ENCODE assay signal across 9 cellular contexts in the genomic region with DNA sequence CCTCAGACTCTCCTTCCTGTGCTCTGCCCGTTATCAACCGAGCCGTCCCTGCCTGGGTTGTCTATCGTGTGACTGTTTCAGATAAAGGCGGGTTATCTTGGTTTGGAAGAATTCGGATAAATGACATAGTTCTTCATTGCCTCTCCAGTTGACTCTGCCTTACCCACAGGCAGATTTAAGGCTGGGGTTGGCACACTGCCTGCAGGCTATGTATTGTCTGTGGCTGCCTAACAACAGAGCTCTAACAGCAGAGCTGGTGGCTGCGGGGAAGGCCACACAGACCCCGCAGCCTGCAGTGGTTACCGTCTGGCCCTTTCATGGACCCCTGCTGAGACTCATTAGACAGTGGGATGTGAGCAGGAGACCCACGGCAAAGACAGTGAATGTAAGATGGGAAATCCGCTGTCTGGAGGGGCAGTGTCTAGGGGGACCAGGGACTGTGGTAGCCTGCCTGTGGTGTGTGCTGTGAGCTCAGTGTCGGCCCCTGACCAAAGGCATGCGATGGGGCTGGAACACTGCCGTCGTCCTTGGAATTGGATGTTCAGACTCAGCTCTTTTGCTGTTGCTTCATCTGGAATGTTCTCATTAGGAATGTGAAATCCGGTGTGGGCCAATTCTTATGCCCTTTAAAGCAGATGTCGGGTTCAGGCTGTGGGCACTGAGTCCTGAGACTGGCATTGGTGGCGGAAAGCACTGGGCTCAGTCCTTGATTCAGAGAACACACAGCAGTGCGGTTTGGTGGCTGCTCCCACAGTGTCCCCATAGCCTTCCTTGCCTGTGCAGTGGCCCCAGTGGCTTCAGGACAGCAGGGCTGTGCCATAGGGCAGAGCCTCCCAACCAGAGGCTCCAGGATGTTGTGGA. TPM values are rescaled to one million over a fixed set of nuclear protein-coding genes. Genes with fewer than 3 reads are reported as not detected.
DNase-seq lines count a peak whose midpoint lies in the region; ATAC-seq, FAIRE-seq and TF ChIP-seq lines count a peak whose summit lies in the region.
"Had no signal": no experiment of that assay in that cellular context is flagged by ENCODE, and none has a peak within 500 bp of the region (broad histone marks: within the 10 kb centered on the region; RNA-seq: fewer than 3 reads in every experiment).

No MANE protein-coding gene starts in this region.

- no peak overlapping the region for H3K27ac Mint-ChIP-seq in glutamatergic neuron (ENCODE audit: unreplicated experiment)

- no peak overlapping the region for H3K9ac ChIP-seq in liver (ENCODE audit: low read depth in 1 of 2, low read length in 2 of 2)
- no peak overlapping the region for H3K9ac ChIP-seq in HepG2 (ENCODE audit: insufficient read depth, low read depth, low read length)

- H3K27me3 ChIP-seq in liver (ENCODE audit: control insufficient read depth in 4 of 4, insufficient read depth in 4 of 4, low read length in 3 of 4) (no peaks in the 10 kb centered on the region), HepG2 (ENCODE audit: control insufficient read depth in 1 of 2, insufficient read depth in 2 of 2, low read length in 2 of 2) (peaks cover 0 to 1% of the 10 kb centered on the region in 2 experiments; a peak in 2 of 5 replicates)

- WGBS in liver = 75% methylated on average over 19 of the region's 19 CpGs
- WGBS in HepG2 (ENCODE audit: low lambda C conversion rate) = 71% methylated on average over 19 of the region's 19 CpGs
- 78 to 84% methylated on average over 14 to 19 of the region's 19 CpGs for WGBS in mesodermal cell (ENCODE audit: insufficient coverage in 2 of 2), 2 experiments

- H3K4me3 ChIP-seq in liver (ENCODE audit: low read depth in 1 of 3, low read length in 3 of 3) (no peak overlapping the region), HepG2 (replicated peaks in 1 of 3; ENCODE audit: insufficient read depth in 1 of 3, low read depth in 2 of 3, low read length in 3 of 3) (no peak overlapping the region), coronary artery (peak overlapping the region; percentile 49), mesodermal cell (ENCODE audit: extremely low read depth, insufficient read depth, low read length, poor library complexity, severe bottlenecking) (no peak overlapping the region)

- peak overlapping the region in 1 of 2 donors; percentile 56 for H3K27ac ChIP-seq in liver (ENCODE audit: low read depth in 1 of 2, low read length in 2 of 2)
- H3K27ac ChIP-seq in HepG2 (ENCODE audit: extremely low read length, insufficient read depth, low read length) = no peak overlapping the region
- peak overlapping the region; percentile 92 to 96 for H3K27ac ChIP-seq in coronary artery
- H3K27ac ChIP-seq in mesodermal cell (ENCODE audit: low read depth, low read length, severe bottlenecking) = peak overlapping the region; percentile 69

- no peak overlapping the region for H3K4me3 Mint-ChIP-seq in glutamatergic neuron (ENCODE audit: unreplicated experiment)

- DNase-seq in HepG2 (ENCODE audit: low spot score) = no peak
- DNase-seq in coronary artery (ENCODE audit: low spot score) = peak; percentile 96
- DNase-seq in NCI-H526 (lab: John Stamatoyannopoulos, UW) = no peak
- no peak for DNase-seq in kidney tubule cell (ENCODE audit: low spot score)
- DNase-seq in glutamatergic neuron = no peak

- intact Hi-C loops in HepG2 (cut with micrococcal nuclease; ENCODE audit: unreplicated experiment) = no loop called here

- no peaks in the 10 kb centered on the region for H3K79me2 ChIP-seq in HepG2 (ENCODE audit: insufficient read depth, low read length)

- H3K9me3 ChIP-seq in liver (ENCODE audit: control insufficient read depth in 4 of 4, low read length in 3 of 4) (peaks cover 1 to 3% (median 3%) of the 10 kb centered on the region in 4 donors), HepG2 (ENCODE audit: low read length) (peaks cover 8% of the 10 kb centered on the region), mesodermal cell (ENCODE audit: control insufficient read depth, low read length) (peaks cover 10% of the 10 kb centered on the region)

- peaks cover 2% of the 10 kb centered on the region for H3K27me3 Mint-ChIP-seq in glutamatergic neuron (ENCODE audit: unreplicated experiment)

- peaks cover 23% of the 10 kb centered on the region for H3K4me1 Mint-ChIP-seq in glutamatergic neuron (ENCODE audit: low read depth, unreplicated experiment)

- no TSS peak for BruUV-seq in HepG2 (replicated peaks; lab: Mats Ljungman, UMichigan)

- CTCF ChIA-PET in HepG2 (lab: Yijun Ruan, JAX; ENCODE audit: low intra/inter-chr PET ratio, low total read pairs) = no interaction called here

- H3K4me1 ChIP-seq in liver (ENCODE audit: control insufficient read depth in 4 of 4, insufficient read depth in 4 of 4, low read length in 3 of 4) = peaks cover 0 to 4% (median 0%) of the 10 kb centered on the region in 4 donors
- H3K4me1 ChIP-seq in HepG2 (ENCODE audit: insufficient read depth, low read length) = no peaks in the 10 kb centered on the region
- peaks cover 28% of the 10 kb centered on the region for H3K4me1 ChIP-seq in mesodermal cell (ENCODE audit: control insufficient read depth, insufficient read depth, low read length, poor library complexity, severe bottlenecking)

- H2AFZ ChIP-seq in HepG2 (ENCODE audit: low read length) = no peak overlapping the region

- TF ChIP-seq RAD21 in liver (IDR thresholded peaks at IDR 0.05) = no peak
- TF ChIP-seq RAD21 in HepG2 (CRISPR knock-in tag; IDR thresholded peaks at IDR 0.05) = no peak

- H3K36me3 ChIP-seq in liver (ENCODE audit: control insufficient read depth in 4 of 4, insufficient read depth in 3 of 4, low read depth in 1 of 4, low read length in 3 of 4) = no peaks in the 10 kb centered on the region
- H3K36me3 ChIP-seq in HepG2 (replicated peaks in 1 of 2; ENCODE audit: control insufficient read depth in 1 of 2, insufficient read depth in 2 of 2, low read length in 2 of 2) = no peaks in the 10 kb centered on the region
- H3K36me3 ChIP-seq in mesodermal cell (ENCODE audit: control insufficient read depth, insufficient read depth, low read length) = no peaks in the 10 kb centered on the region

- no peak for FAIRE-seq in HepG2 (lab: Jason Lieb, UNC)
- FAIRE-seq: colon had no signal

- in situ Hi-C loops in HepG2 (cut with HindIII; ENCODE audit: extremely low pct_ligation_motif_present, low pct_unique_long_range_greater_than_20kb) = no loop called here

- peaks cover 4% of the 10 kb centered on the region for H3K9me3 Mint-ChIP-seq in glutamatergic neuron (ENCODE audit: unreplicated experiment)

- POLR2A ChIA-PET in HepG2 (lab: Yijun Ruan, JAX) = no interaction called here

- TF ChIP-seq CTCF in liver (IDR thresholded peaks at IDR 0.05; ENCODE audit: low read depth, low read length, missing input control) (no peak), HepG2 (CRISPR knock-in tag; IDR thresholded peaks at IDR 0.05) (no peak), coronary artery (IDR thresholded peaks at IDR 0.05) (no peak), glutamatergic neuron (IDR thresholded peaks at IDR 0.05; ENCODE audit: partially characterized antibody, unreplicated experiment) (no peak)

- no peaks in the 10 kb centered on the region for H4K20me1 ChIP-seq in HepG2 (ENCODE audit: insufficient read depth, low read length)

- H3K36me3 Mint-ChIP-seq in glutamatergic neuron (ENCODE audit: unreplicated experiment) = peaks cover 21% of the 10 kb centered on the region

- H3K4me2 ChIP-seq in HepG2 (ENCODE audit: low read depth, low read length) = no peak overlapping the region

- no peak for TF ChIP-seq POLR2A in HepG2 (IDR thresholded peaks at IDR 0.05; ENCODE audit: insufficient read depth in 1 of 2, low read depth in 2 of 2, low read length in 2 of 2)

- no peak for ATAC-seq in HepG2
- no peak for ATAC-seq in HG03139 (IDR thresholded peaks at IDR 0.05; ENCODE audit: unreplicated experiment)

- TF ChIP-seq EP300 in HepG2 (IDR thresholded peaks at IDR 0.05; ENCODE audit: low read depth in 2 of 2, low read length in 2 of 2) (no peak), HepG2 (CRISPR knock-in tag; IDR thresholded peaks at IDR 0.05; ENCODE audit: borderline replicate concordance) (no peak)

TF ChIP-seq in liver, 16 proteins besides CTCF, POLR2A, EP300 and RAD21:
- TF ChIP-seq NR2F2 (IDR thresholded peaks at IDR 0.05) (peak; percentile 59), SP1 (IDR thresholded peaks at IDR 0.05) (no peak)

RNA-seq across cellular contexts. Expression of gene SH3RF3, which starts 44.5 kb away (rescaled TPM):
- total RNA-seq in liver (1 to 10 TPM in 1 of 2 donors, under 1 TPM in 1; 0.42 to 1.0 TPM), HepG2 (2016; rRNA removed; fragmentation: Illumina TruSeq; extraction: Trizol) (0.04 TPM in 1 of 2 replicates, not detected in the other), glutamatergic neuron (ENCODE audit: unreplicated experiment) (1.7 TPM)
- polyA plus RNA-seq in liver (under 1 TPM; 0.11 to 0.67 TPM), HepG2 (2011; rRNA removed) (0.01 TPM in 1 of 2 replicates, not detected in the other)
- not detected in 2 replicates for total RNA-seq in HepG2 (2016; cell fraction: cytosol; rRNA removed; fragmentation: Illumina TruSeq; extraction: Trizol; ENCODE audit: low read depth)
- 0.02 TPM in 1 of 2 replicates, not detected in the other for total RNA-seq in HepG2 (2016; cell fraction: insoluble cytoplasmic fraction; rRNA removed; fragmentation: Illumina TruSeq; extraction: Trizol)
- not detected in 2 replicates for total RNA-seq in HepG2 (2016; cell fraction: membrane; rRNA removed; fragmentation: Illumina TruSeq; extraction: Trizol)
- not detected in 2 replicates for total RNA-seq in HepG2 (2016; cell fraction: nucleus; rRNA removed; fragmentation: Illumina TruSeq; extraction: Trizol)
- not detected in 2 replicates for polyA plus RNA-seq in HepG2 (2011; cell fraction: cytosol; rRNA removed)
- 0.02 TPM in 1 of 2 replicates, not detected in the other for polyA plus RNA-seq in HepG2 (2011; cell fraction: nucleus; rRNA removed)
- 0.03 and 0.05 TPM in 2 replicates for polyA plus RNA-seq in HepG2 (2012)
- not detected in 2 replicates for polyA plus RNA-seq in HepG2 (2016; cell fraction: cytosol; fragmentation: Illumina TruSeq; extraction: Trizol; ENCODE audit: low read depth)
- polyA plus RNA-seq in HepG2 (2016; cell fraction: insoluble cytoplasmic fraction; fragmentation: Illumina TruSeq; extraction: Trizol; ENCODE audit: low read depth) = 0.03 TPM in 1 of 2 replicates, not detected in the other
- not detected in 2 replicates for polyA plus RNA-seq in HepG2 (2016; cell fraction: membrane; fragmentation: Illumina TruSeq; extraction: Trizol; ENCODE audit: low read depth)
- polyA plus RNA-seq in HepG2 (2016; cell fraction: nucleus; fragmentation: Illumina TruSeq; extraction: Trizol; ENCODE audit: insufficient read depth, low read depth) = not detected in 2 replicates
- polyA minus RNA-seq in HepG2 (2011; rRNA and poly(A)+ RNA removed; ENCODE audit: low replicate concordance) = 1.4 TPM in 1 of 2 replicates, not detected in the other
- polyA minus RNA-seq in HepG2 (2011; cell fraction: cytosol; rRNA and poly(A)+ RNA removed) = not detected in 2 replicates
- 0.12 and 0.13 TPM in 2 replicates for polyA minus RNA-seq in HepG2 (2011; cell fraction: nucleus; rRNA and poly(A)+ RNA removed)
- polyA plus RNA-seq in mesodermal cell (2013, experiment 1 of 2) = 2.9 TPM
- polyA plus RNA-seq in mesodermal cell (2013, experiment 2 of 2) = 2.6 TPM
